Comparison of ENCODE assay signal across 21 cellular contexts in the genomic region with DNA sequence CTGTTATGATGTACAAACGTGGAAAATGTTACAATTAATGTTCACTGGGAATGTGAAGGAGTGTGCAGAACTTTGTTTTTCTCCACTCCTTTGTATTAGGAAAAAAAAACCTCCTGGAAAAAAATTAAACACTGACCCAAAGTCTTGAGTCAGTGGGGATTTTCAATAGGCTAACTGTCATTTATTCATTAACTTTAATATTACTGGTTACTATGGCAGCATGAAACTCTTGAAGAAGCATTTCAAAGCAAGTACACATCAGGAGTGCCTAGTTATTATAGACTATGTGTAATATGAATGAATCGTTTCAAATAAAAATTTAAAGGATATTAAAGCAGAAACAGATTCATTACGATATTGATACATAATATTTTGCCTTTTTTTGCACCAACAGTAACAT.
A peak's percentile ranks its signal among the peaks of the same experiment; 100 is the strongest.
DNase-seq lines count a peak whose midpoint lies in the region; ATAC-seq and TF ChIP-seq lines count a peak whose summit lies in the region.
"Had no signal": no experiment of that assay in that cellular context is flagged by ENCODE, and none has a peak within 500 bp of the region (broad histone marks: within the 10 kb centered on the region; RNA-seq: fewer than 3 reads in every experiment).

No MANE protein-coding gene starts in this region.

- DNase-seq in kidney epithelial cell (ENCODE audit: low read depth), result peak; percentile 51
- no peak for DNase-seq in T-helper 1 cell
- no peak for DNase-seq in head of caudate nucleus
- DNase-seq in OCI-M2 (lab: John Stamatoyannopoulos, UW; ENCODE audit: unreplicated experiment), result no peak
- no peak for DNase-seq in GM10248 (ENCODE audit: extremely low spot score)
- DNase-seq: activated CD4-positive, alpha-beta T cell treated with anti-CD3 and anti-CD28 coated beads for 4 hours; CD4-positive, CD25-positive, alpha-beta regulatory T cell; Karpas-422; left ventricle myocardium inferior; NCI-H1930; NCI-H345; nephron progenitor cell; SJCRH30; testis had no signal

- no peaks in the 10 kb centered on the region for H3K27me3 ChIP-seq in kidney epithelial cell (ENCODE audit: control insufficient read depth, insufficient read depth, low read length)
- H3K27me3 ChIP-seq: esophagus muscularis mucosa, gastroesophageal sphincter, SJCRH30, testis had no signal

- ATAC-seq in GM18508 (IDR thresholded peaks at IDR 0.05; ENCODE audit: insufficient read depth, unreplicated experiment), result peak; percentile 61
- ATAC-seq in GM21825 (IDR thresholded peaks at IDR 0.05; ENCODE audit: unreplicated experiment), result peak; percentile 55
- peak; percentile 68 for ATAC-seq in HG03159 (IDR thresholded peaks at IDR 0.05; ENCODE audit: unreplicated experiment)
- ATAC-seq: activated naive CD4-positive, alpha-beta T cell treated with anti-CD3 and anti-CD28 coated beads, Interleukin-2, amount 50 U/mL, for 72 hours; gastroesophageal sphincter; stimulated activated effector memory CD8-positive, alpha-beta T cell treated with anti-CD3 and anti-CD28 coated beads, Interleukin-12 subunit alpha, Interleukin-12 subunit beta, amount 100 ng/mL, for 72 hours had no signal

- TF ChIP-seq CTCF in kidney epithelial cell (IDR thresholded peaks at IDR 0.05; ENCODE audit: insufficient read depth, low read length, poor library complexity, severe bottlenecking) (no peak), GM10248 (IDR thresholded peaks at IDR 0.05; ENCODE audit: control extremely low read depth, extremely low read depth, low read depth, missing control alignments) (no peak)

- no peak overlapping the region for H3K4me3 ChIP-seq in kidney epithelial cell (ENCODE audit: low read depth, low read length)
- H3K4me3 ChIP-seq: esophagus muscularis mucosa, gastroesophageal sphincter, left ventricle myocardium inferior, SJCRH30, testis had no signal

- no peaks in the 10 kb centered on the region for H3K36me3 ChIP-seq in kidney epithelial cell (ENCODE audit: control insufficient read depth, insufficient read depth, low read length)
- H3K36me3 ChIP-seq: gastroesophageal sphincter, SJCRH30 had no signal

- POLR2A ChIA-PET in GM10248 (lab: Yijun Ruan, JAX), result no interaction called here

- CTCF ChIA-PET in GM10248 (lab: Yijun Ruan, JAX), result no interaction called here

- intact Hi-C loops in head of caudate nucleus (cut with DNase I), result no loop called here
